In genomic region chr14:75479770-75480600, GRCh38 we compare ENCODE assay signal across 13 cellular contexts. TPM values are rescaled to one million over a fixed set of nuclear protein-coding genes. Genes with fewer than 3 reads are reported as not detected.
DNase-seq lines count a peak whose midpoint lies in the region; ATAC-seq and TF ChIP-seq lines count a peak whose summit lies in the region.
"Had no signal": no experiment of that assay in that cellular context is flagged by ENCODE, and none has a peak within 500 bp of the region (broad histone marks: within the 10 kb centered on the region; RNA-seq: fewer than 3 reads in every experiment).

No MANE protein-coding gene starts in this region.

- no peak overlapping the region for H2AK5ac ChIP-seq in trophoblast cell (ENCODE audit: low read length)

- no peak overlapping the region for H2BK5ac ChIP-seq in trophoblast cell (ENCODE audit: low read depth, low read length, poor library complexity)

- H3K4ac ChIP-seq in trophoblast cell (ENCODE audit: low read depth, low read length): no peak overlapping the region

- no peaks in the 10 kb centered on the region for H3K9me3 ChIP-seq in Karpas-422 (ENCODE audit: low read length)
- peaks cover 2% of the 10 kb centered on the region for H3K9me3 ChIP-seq in trophoblast cell (ENCODE audit: insufficient read depth, low read depth, low read length)
- H3K9me3 ChIP-seq: tibial artery had no signal

- ATAC-seq in GM18867 (IDR thresholded peaks at IDR 0.05; ENCODE audit: unreplicated experiment) (peak; percentile 79), GM21786 (IDR thresholded peaks at IDR 0.05; ENCODE audit: unreplicated experiment) (peak; percentile 89), foreskin keratinocyte (no peak)
- ATAC-seq: sciatic nerve had no signal

- H4K91ac ChIP-seq in trophoblast cell (ENCODE audit: low read depth, low read length): no peak overlapping the region

- no peak for TF ChIP-seq CTCF in foreskin keratinocyte (conservative IDR thresholded peaks at IDR 0.05)

- no CpG with 5 or more reads among the region's 11 CpGs for WGBS in trophoblast cell (ENCODE audit: extremely low coverage, insufficient coverage, insufficient read length)

- peaks cover 19% of the 10 kb centered on the region for H3K4me1 ChIP-seq in Karpas-422 (ENCODE audit: low read length)
- H3K4me1 ChIP-seq in foreskin keratinocyte: no peaks in the 10 kb centered on the region
- no peaks in the 10 kb centered on the region for H3K4me1 ChIP-seq in trophoblast cell (ENCODE audit: control insufficient read depth in 1 of 2, insufficient read depth in 2 of 2, low read length in 2 of 2)
- H3K4me1 ChIP-seq: tibial artery had no signal

- H3K4me3 ChIP-seq in Karpas-422 (ENCODE audit: low read length) (no peak overlapping the region), trophoblast cell (ENCODE audit: low read depth, low read length) (no peak overlapping the region)
- H3K4me3 ChIP-seq: tibial artery had no signal

- no peak overlapping the region for H2BK120ac ChIP-seq in trophoblast cell (ENCODE audit: insufficient read depth, low read length, poor library complexity)

- H3K79me1 ChIP-seq in trophoblast cell (ENCODE audit: low read length): no peaks in the 10 kb centered on the region

- peak; percentile 81 for DNase-seq in Karpas-422
- peak; percentile 58 for DNase-seq in iPS-NIHi7 (ENCODE audit: extremely low spot score)
- DNase-seq in foreskin keratinocyte: no peak
- no peak for DNase-seq in stimulated activated naive CD4-positive, alpha-beta T cell treated with Interleukin-2 at 50 U/mL for 16 hours (lab: John Stamatoyannopoulos, UW)
- no peak for DNase-seq in HuH-7 (ENCODE audit: low spot score)
- no peak for DNase-seq in trophoblast cell
- DNase-seq: GOT3, NCI-H1436 treated with DMSO at 0.1 percent for 48 hours, tibial artery had no signal

- no peak overlapping the region for H3K18ac ChIP-seq in trophoblast cell (ENCODE audit: low read length)

- H3K4me2 ChIP-seq in Karpas-422 (ENCODE audit: low read depth, low read length, poor library complexity, severe bottlenecking): peak overlapping the region; percentile 8
- H3K4me2 ChIP-seq in trophoblast cell (ENCODE audit: low read length): no peak overlapping the region

- H2AFZ ChIP-seq in Karpas-422 (ENCODE audit: low read length) (no peak overlapping the region), trophoblast cell (ENCODE audit: insufficient read depth, low read length, poor library complexity) (no peak overlapping the region)

- H3K79me2 ChIP-seq in Karpas-422 (ENCODE audit: low read length): no peaks in the 10 kb centered on the region
- no peaks in the 10 kb centered on the region for H3K79me2 ChIP-seq in trophoblast cell (ENCODE audit: control insufficient read depth, insufficient read depth, low read length, poor library complexity)

- no peak overlapping the region for H3K14ac ChIP-seq in trophoblast cell (ENCODE audit: low read length)

- H2BK12ac ChIP-seq in trophoblast cell (ENCODE audit: low read length): no peak overlapping the region

- H3K27ac ChIP-seq in Karpas-422 (ENCODE audit: low read length): no peak overlapping the region
- H3K27ac ChIP-seq in foreskin keratinocyte: no peak overlapping the region
- no peak overlapping the region for H3K27ac ChIP-seq in trophoblast cell (ENCODE audit: low read depth, low read length)
- H3K27ac ChIP-seq: tibial artery had no signal

- H3K36me3 ChIP-seq in Karpas-422 (ENCODE audit: insufficient read depth, low read length) (no peaks in the 10 kb centered on the region), trophoblast cell (ENCODE audit: control insufficient read depth in 1 of 2, insufficient read depth in 2 of 2, low read length in 2 of 2) (peaks cover 2 to 8% of the 10 kb centered on the region in 2 experiments)

- no peak overlapping the region for H3K23ac ChIP-seq in trophoblast cell (ENCODE audit: low read length)

- H4K20me1 ChIP-seq in Karpas-422 (ENCODE audit: insufficient read depth, low read depth, low read length): no peaks in the 10 kb centered on the region

- H3K9ac ChIP-seq in Karpas-422 (ENCODE audit: low read length): no peak overlapping the region
- no peak overlapping the region for H3K9ac ChIP-seq in trophoblast cell (ENCODE audit: low read length)

- no peaks in the 10 kb centered on the region for H3K27me3 ChIP-seq in Karpas-422 (ENCODE audit: low read length)
- H3K27me3 ChIP-seq in foreskin keratinocyte: peaks cover 21% of the 10 kb centered on the region
- no peaks in the 10 kb centered on the region for H3K27me3 ChIP-seq in trophoblast cell (ENCODE audit: insufficient read depth, low read length)

- H4K8ac ChIP-seq in trophoblast cell (ENCODE audit: low read depth, low read length): no peak overlapping the region

- H4K12ac ChIP-seq in trophoblast cell (ENCODE audit: low read depth, low read length): no peak overlapping the region

- no peaks in the 10 kb centered on the region for H3K9me2 ChIP-seq in Karpas-422 (replicated peaks; ENCODE audit: insufficient read depth, low read length)

RNA-seq across cellular contexts. Expression of gene BATF, which starts 42.3 kb away (rescaled TPM):
- total RNA-seq in Karpas-422 (2014; rRNA removed; shearing (Covaris generic); ENCODE audit: low replicate concordance): not detected in 2 replicates
- total RNA-seq in foreskin keratinocyte: not detected in 2 replicates
- polyA plus RNA-seq in foreskin keratinocyte: not detected in 2 replicates
- 1.9 and 2.2 TPM in 2 replicates for polyA plus RNA-seq in trophoblast cell (2013)
- total RNA-seq: astrocyte had no signal

RNA-seq across cellular contexts. Expression of gene JDP2, which starts 52.2 kb away (rescaled TPM):
- 8.4 and 15.7 TPM in 2 replicates for total RNA-seq in Karpas-422 (2014; rRNA removed; shearing (Covaris generic); ENCODE audit: low replicate concordance)
- total RNA-seq in foreskin keratinocyte: 31.0 and 32.3 TPM in 2 replicates
- 32.3 and 34.0 TPM in 2 replicates for polyA plus RNA-seq in foreskin keratinocyte
- 39.5 and 42.3 TPM in 2 replicates for polyA plus RNA-seq in trophoblast cell (2013)

Comparison
In these comparisons a context has a peak if more than half of its experiments do, and no peak if none do; other contexts are left out.
1. DNase-seq: peak in Karpas-422 (single experiment) and iPS-NIHi7 (single experiment); none in foreskin keratinocyte (0 of 2), stimulated activated naive CD4-positive, alpha-beta T cell treated with Interleukin-2 at 50 U/mL for 16 hours (single experiment), HuH-7 (single experiment) and trophoblast cell (0 of 2).